In genomic region chr20:23332467-23332866, GRCh38 we compare ENCODE assay signal across 1 cellular context.
TF ChIP-seq lines count a peak whose summit lies in the region.

No MANE protein-coding gene starts in this region.

TF ChIP-seq in K562, 482 proteins besides CTCF, POLR2A, EP300 and RAD21:
- no peak for TF ChIP-seq SNRNP70 (optimal IDR thresholded peaks at IDR 0.05; ENCODE audit: low read depth, low read length)
- TF ChIP-seq ZNF253 (CRISPR knock-in tag; conservative IDR thresholded peaks at IDR 0.05), result no peak
- TF ChIP-seq ZNF449 (CRISPR knock-in tag; IDR thresholded peaks at IDR 0.05), result no peak
- peak in 1 of 2 experiments; percentile 68; a peak in 2 of 4 replicates for TF ChIP-seq MLLT1 (IDR thresholded peaks at IDR 0.05)
